Comparison of ENCODE assay signal across 9 cellular contexts in the genomic region with DNA sequence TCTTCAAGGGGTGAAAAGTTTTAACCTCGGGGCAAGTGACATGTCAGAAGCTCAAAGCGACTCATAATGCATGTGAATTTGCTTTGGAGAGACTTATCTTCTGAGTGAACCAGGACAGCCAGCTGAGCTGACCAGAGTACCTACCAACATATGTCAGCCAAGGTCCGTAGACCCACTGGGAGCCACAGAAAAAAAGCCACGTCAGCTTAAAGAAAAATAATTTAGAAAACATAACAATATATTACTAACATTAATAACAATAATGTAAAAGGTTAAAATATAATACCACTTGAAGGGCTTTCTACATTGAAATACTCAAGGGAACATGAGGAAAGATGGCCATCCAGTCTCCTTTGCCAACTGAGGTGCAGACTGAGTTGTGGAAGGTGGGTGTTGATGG.
"Had no signal": no experiment of that assay in that cellular context is flagged by ENCODE, and none has a peak within 500 bp of the region (broad histone marks: within the 10 kb centered on the region; RNA-seq: fewer than 3 reads in every experiment).

No MANE protein-coding gene starts in this region.

- ATAC-seq: HCT116 had no signal

- H3K4me3 ChIP-seq: GM23248, HAP-1 had no signal

- H3K4me2 ChIP-seq: KMS-11 had no signal

- H3K4me1 ChIP-seq: HAP-1 had no signal

- DNase-seq: GM23248, GOT3, H7, HFFc6, KBM-7 had no signal

- H3K27ac ChIP-seq: GM23248, HL-60, KMS-11 had no signal

- H3K9ac ChIP-seq: GM23248, KMS-11 had no signal

- H3K9me3 ChIP-seq: HAP-1 had no signal

- H2AFZ ChIP-seq: GM23248 had no signal
